In genomic region chr20:17579369-17580039, GRCh38 we compare ENCODE assay signal across 24 cellular contexts. TPM values are rescaled to one million over a fixed set of nuclear protein-coding genes. Genes with fewer than 3 reads are reported as not detected.
A peak's percentile ranks its signal among the peaks of the same experiment; 100 is the strongest.
DNase-seq lines count a peak whose midpoint lies in the region; ATAC-seq and TF ChIP-seq lines count a peak whose summit lies in the region.
"Had no signal": no experiment of that assay in that cellular context is flagged by ENCODE, and none has a peak within 500 bp of the region (broad histone marks: within the 10 kb centered on the region; RNA-seq: fewer than 3 reads in every experiment).

No MANE protein-coding gene starts in this region.

- TF ChIP-seq EP300 in upper lobe of left lung (IDR thresholded peaks at IDR 0.05), result no peak

- H3K27me3 ChIP-seq in upper lobe of left lung, result no peaks in the 10 kb centered on the region
- H3K27me3 ChIP-seq: adrenal gland, uterus had no signal

- H3K4me3 Mint-ChIP-seq in chondrocyte (ENCODE audit: unreplicated experiment), result no peak overlapping the region
- no peak overlapping the region for H3K4me3 Mint-ChIP-seq in nephron progenitor cell
- H3K4me3 Mint-ChIP-seq: CD4-positive, alpha-beta T cell; central memory CD8-positive, alpha-beta T cell; neural crest cell had no signal

- H3K27me3 Mint-ChIP-seq in chondrocyte (ENCODE audit: low read depth) (no peaks in the 10 kb centered on the region), nephron progenitor cell (ENCODE audit: low read depth, poor library complexity) (peaks cover 2% of the 10 kb centered on the region)
- H3K27me3 Mint-ChIP-seq: CD4-positive, alpha-beta T cell; central memory CD8-positive, alpha-beta T cell had no signal

- H3K9me3 ChIP-seq in upper lobe of left lung, result no peaks in the 10 kb centered on the region
- H3K9me3 ChIP-seq: adrenal gland, uterus had no signal

- H3K36me3 Mint-ChIP-seq in chondrocyte (ENCODE audit: low read depth) (peaks cover 27% of the 10 kb centered on the region), nephron progenitor cell (ENCODE audit: low read depth) (peaks cover 34% of the 10 kb centered on the region)

- H3K4me3 ChIP-seq in upper lobe of left lung, result no peak overlapping the region
- H3K4me3 ChIP-seq: adrenal gland, uterus had no signal

- ATAC-seq in GM21390 (IDR thresholded peaks at IDR 0.05; ENCODE audit: unreplicated experiment) (no peak), upper lobe of left lung (ENCODE audit: low FRiP score in 2 of 2) (no peak), HG03175 (IDR thresholded peaks at IDR 0.05; ENCODE audit: unreplicated experiment) (no peak)

- TF ChIP-seq CTCF in chondrocyte (IDR thresholded peaks at IDR 0.05) (no peak), nephron progenitor cell (IDR thresholded peaks at IDR 0.05) (no peak), upper lobe of left lung (IDR thresholded peaks at IDR 0.05) (no peak)

- DNase-seq in ELR (ENCODE audit: low read depth) (peak; percentile 81), HT1080 (ENCODE audit: low read depth) (peak; percentile 75), chondrocyte (ENCODE audit: low spot score) (no peak), nephron progenitor cell (no peak), posterior vena cava (ENCODE audit: low spot score) (no peak), upper lobe of left lung (no peak)
- DNase-seq: activated CD4-positive, CD25-positive, alpha-beta regulatory T cell; adrenal gland; CD4-positive, alpha-beta T cell; DMS79 treated with DMSO at 0.1 percent for 48 hours; GOT3; hypothalamus; KG1; kidney glomerular epithelial cell; mesendoderm; NCI-H1092; NCI-H510A treated with DMSO at 0.1 percent for 48 hours; Right ventricle myocardium superior; stimulated activated naive CD4-positive, alpha-beta T cell treated with Interleukin-2 at 50 U/mL for 16 hours; uterus had no signal

- intact Hi-C loops in posterior vena cava (cut with DNase I), result loop anchor here in 1 of 2 donors (5.0 kb wide), 1 partner anchor 37 kb away; no protein-coding TSS in a partner anchor

- H3K4me1 ChIP-seq in upper lobe of left lung, result peaks cover 36 to 46% (median 37%) of the 10 kb centered on the region in 4 donors

- H3K4me1 Mint-ChIP-seq in chondrocyte (ENCODE audit: low read depth) (peaks cover 86% of the 10 kb centered on the region), nephron progenitor cell (no peaks in the 10 kb centered on the region)

- H3K9me3 Mint-ChIP-seq in chondrocyte (ENCODE audit: low read depth) (no peaks in the 10 kb centered on the region), nephron progenitor cell (no peaks in the 10 kb centered on the region)
- H3K9me3 Mint-ChIP-seq: CD4-positive, alpha-beta T cell; central memory CD8-positive, alpha-beta T cell; neural crest cell had no signal

- 87 to 96% methylated on average over 4 of the region's 4 CpGs for WGBS in upper lobe of left lung, 2 donors

- H3K27ac Mint-ChIP-seq in chondrocyte (ENCODE audit: unreplicated experiment) (peak overlapping the region; percentile 85), nephron progenitor cell (peak overlapping the region; percentile 18)
- H3K27ac Mint-ChIP-seq: CD4-positive, alpha-beta T cell had no signal

- peaks cover 0 to 6% (median 0%) of the 10 kb centered on the region in 4 donors for H3K36me3 ChIP-seq in upper lobe of left lung
- H3K36me3 ChIP-seq: adrenal gland, uterus had no signal

- H3K27ac ChIP-seq in upper lobe of left lung, result no peak overlapping the region
- H3K27ac ChIP-seq: adrenal gland, uterus had no signal

- no peak for TF ChIP-seq POLR2A in upper lobe of left lung (IDR thresholded peaks at IDR 0.05)

RNA-seq across cellular contexts. Expression of gene DSTN, which starts 9.6 kb away (rescaled TPM):
- 168 and 239 TPM in 2 replicates for total RNA-seq in HT1080 (2014; rRNA removed; shearing (Covaris generic))
- polyA plus RNA-seq in HT1080 (2015; cell fraction: cytosol; rRNA removed), result 335 and 404 TPM in 2 replicates
- polyA plus RNA-seq in HT1080 (2015; cell fraction: nucleus; rRNA removed), result 115 and 133 TPM in 2 replicates
- total RNA-seq in chondrocyte, result 878 to 1,290 TPM (median 1,265 TPM) in 3 replicates
- 1,000 to 10,000 TPM; 1,245 to 1,338 TPM for total RNA-seq in posterior vena cava
- total RNA-seq in upper lobe of left lung, result 100 to 1,000 TPM; 235 to 735 (median 513) TPM

RNA-seq across cellular contexts. Expression of gene BFSP1, which starts 48.3 kb away (rescaled TPM):
- total RNA-seq in HT1080 (2014; rRNA removed; shearing (Covaris generic)), result 0.98 and 1.7 TPM in 2 replicates
- polyA plus RNA-seq in HT1080 (2015; cell fraction: cytosol; rRNA removed), result 2.2 and 2.4 TPM in 2 replicates
- 0.50 and 0.87 TPM in 2 replicates for polyA plus RNA-seq in HT1080 (2015; cell fraction: nucleus; rRNA removed)
- 9.6 to 14.4 TPM (median 11.7 TPM) in 3 replicates for total RNA-seq in chondrocyte
- total RNA-seq in posterior vena cava, result under 1 TPM; 0.67 to 0.93 TPM
- 1 to 10 TPM in 4 of 6 donors, under 1 TPM in 1, not detected in 1; 0.97 to 5.2 (median 2.9) TPM for total RNA-seq in upper lobe of left lung

Comparison
In these comparisons a context has a peak if more than half of its experiments do, and no peak if none do; other contexts are left out.
1. DNase-seq: peak in ELR (single experiment) and HT1080 (single experiment); none in chondrocyte (single experiment), nephron progenitor cell (single experiment), posterior vena cava (single experiment) and upper lobe of left lung (0 of 2).